ENCODE assay signal across 20 cellular contexts in the genomic region with DNA sequence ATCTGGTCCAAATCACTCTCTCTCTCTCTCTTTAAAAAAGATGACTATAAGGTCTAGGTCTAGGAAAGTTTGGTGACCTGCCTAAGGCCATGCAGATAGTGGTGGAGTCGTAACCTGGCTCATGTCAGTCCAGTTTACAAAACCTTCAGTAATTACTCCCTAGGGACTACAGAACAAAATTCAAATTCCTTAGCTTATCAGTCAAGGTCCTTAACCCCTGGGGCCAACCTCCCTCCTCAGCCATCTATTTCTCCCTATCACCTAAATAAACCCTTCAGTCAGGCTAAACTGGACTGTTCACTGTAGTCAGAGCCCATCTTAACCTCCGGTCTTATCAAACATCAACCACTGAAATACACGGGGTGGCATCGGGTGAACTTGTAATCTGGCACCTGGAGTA.
DNase-seq lines count a peak whose midpoint lies in the region; TF ChIP-seq lines count a peak whose summit lies in the region.
"Had no signal": no experiment of that assay in that cellular context is flagged by ENCODE, and none has a peak within 500 bp of the region (broad histone marks: within the 10 kb centered on the region; RNA-seq: fewer than 3 reads in every experiment).

No MANE protein-coding gene starts in this region.

- no peak overlapping the region for H3K9ac ChIP-seq in trophoblast cell (ENCODE audit: low read length)
- H3K9ac ChIP-seq: BLaER1 had no signal

- H3K27me3 Mint-ChIP-seq in activated naive CD4-positive, alpha-beta T cell treated with anti-CD3 and anti-CD28 coated beads, Interleukin-2, amount 50 U/mL, for 24 hours, result no peaks in the 10 kb centered on the region
- no peaks in the 10 kb centered on the region for H3K27me3 Mint-ChIP-seq in activated naive CD4-positive, alpha-beta T cell treated with anti-CD3 and anti-CD28 coated beads, Interleukin-2, amount 10 ng/mL, durations not matched to agents 7 days and 5 days
- H3K27me3 Mint-ChIP-seq in HFFc6 (ENCODE audit: insufficient read depth), result peaks cover 4% of the 10 kb centered on the region; the same call in 1 of the 2 replicates
- H3K27me3 Mint-ChIP-seq: CD4-positive, CD25-positive, alpha-beta regulatory T cell had no signal

- H3K36me3 Mint-ChIP-seq in activated naive CD4-positive, alpha-beta T cell treated with anti-CD3 and anti-CD28 coated beads, Interleukin-2, amount 50 U/mL, for 24 hours, result no peaks in the 10 kb centered on the region
- H3K36me3 Mint-ChIP-seq in activated naive CD4-positive, alpha-beta T cell treated with anti-CD3 and anti-CD28 coated beads, Interleukin-2, amount 10 ng/mL, durations not matched to agents 7 days and 5 days, result no peaks in the 10 kb centered on the region
- H3K36me3 Mint-ChIP-seq in HFFc6 (ENCODE audit: low read depth), result no peaks in the 10 kb centered on the region
- H3K36me3 Mint-ChIP-seq: CD4-positive, CD25-positive, alpha-beta regulatory T cell; CD8-positive, alpha-beta T cell had no signal

- no peak overlapping the region for H2AFZ ChIP-seq in trophoblast cell (ENCODE audit: insufficient read depth, low read length, poor library complexity)

- H3K9me3 ChIP-seq in HEK293 (ENCODE audit: control insufficient read depth, insufficient read depth, low read depth, low read length) (no peaks in the 10 kb centered on the region), trophoblast cell (ENCODE audit: insufficient read depth, low read depth, low read length) (no peaks in the 10 kb centered on the region)
- H3K9me3 ChIP-seq: BLaER1, HAP-1 had no signal

- POLR2A ChIA-PET in HEK293 (lab: Yijun Ruan, JAX), result no interaction called here

- H3K79me2 ChIP-seq in trophoblast cell (ENCODE audit: control insufficient read depth, insufficient read depth, low read length, poor library complexity), result no peaks in the 10 kb centered on the region

- H3K4me1 ChIP-seq in HEK293 (ENCODE audit: control insufficient read depth, insufficient read depth, low read length) (no peaks in the 10 kb centered on the region), trophoblast cell (ENCODE audit: control insufficient read depth in 1 of 2, insufficient read depth in 2 of 2, low read length in 2 of 2) (no peaks in the 10 kb centered on the region)
- H3K4me1 ChIP-seq: BLaER1, HAP-1 had no signal

- H3K27ac ChIP-seq in HEK293 (ENCODE audit: extremely low read depth, low read depth, low read length), result no peak overlapping the region
- no peak overlapping the region for H3K27ac ChIP-seq in trophoblast cell (ENCODE audit: low read depth, low read length)
- H3K27ac ChIP-seq: 22Rv1, BLaER1, C4-2B had no signal

- no peak overlapping the region for H2BK12ac ChIP-seq in trophoblast cell (ENCODE audit: low read length)

- H3K27me3 ChIP-seq in trophoblast cell (ENCODE audit: insufficient read depth, low read length), result no peaks in the 10 kb centered on the region
- H3K27me3 ChIP-seq: BLaER1 had no signal

- no peak overlapping the region for H3K23ac ChIP-seq in trophoblast cell (ENCODE audit: low read length)

- no peak overlapping the region for H2AK5ac ChIP-seq in trophoblast cell (ENCODE audit: low read length)

- no peaks in the 10 kb centered on the region for H3K4me1 Mint-ChIP-seq in activated naive CD4-positive, alpha-beta T cell treated with anti-CD3 and anti-CD28 coated beads, Interleukin-2, amount 50 U/mL, for 24 hours
- H3K4me1 Mint-ChIP-seq in activated naive CD4-positive, alpha-beta T cell treated with anti-CD3 and anti-CD28 coated beads, Interleukin-2, amount 10 ng/mL, durations not matched to agents 7 days and 5 days, result no peaks in the 10 kb centered on the region
- no peaks in the 10 kb centered on the region for H3K4me1 Mint-ChIP-seq in HFFc6 (ENCODE audit: low read depth)
- H3K4me1 Mint-ChIP-seq: B cell; CD4-positive, CD25-positive, alpha-beta regulatory T cell had no signal

- no peak overlapping the region for H4K8ac ChIP-seq in trophoblast cell (ENCODE audit: low read depth, low read length)

- H3K4me2 ChIP-seq in trophoblast cell (ENCODE audit: low read length), result no peak overlapping the region
- H3K4me2 ChIP-seq: BLaER1 had no signal

- H3K9me3 Mint-ChIP-seq in activated naive CD4-positive, alpha-beta T cell treated with anti-CD3 and anti-CD28 coated beads, Interleukin-2, amount 50 U/mL, for 24 hours, result no peaks in the 10 kb centered on the region
- no peaks in the 10 kb centered on the region for H3K9me3 Mint-ChIP-seq in activated naive CD4-positive, alpha-beta T cell treated with anti-CD3 and anti-CD28 coated beads, Interleukin-2, amount 10 ng/mL, durations not matched to agents 7 days and 5 days
- no peaks in the 10 kb centered on the region for H3K9me3 Mint-ChIP-seq in HFFc6
- H3K9me3 Mint-ChIP-seq: CD8-positive, alpha-beta T cell had no signal

- TF ChIP-seq CTCF in HEK293 (tag by site-specific recombination; IDR thresholded peaks at IDR 0.05) (no peak), HFFc6 (IDR thresholded peaks at IDR 0.05) (no peak)

- no peak overlapping the region for H4K12ac ChIP-seq in trophoblast cell (ENCODE audit: low read depth, low read length)

- no CpG with 5 or more reads among the region's 4 CpGs for WGBS in trophoblast cell (ENCODE audit: extremely low coverage, insufficient coverage, insufficient read length)

- H2BK120ac ChIP-seq in trophoblast cell (ENCODE audit: insufficient read depth, low read length, poor library complexity), result no peak overlapping the region

- no peaks in the 10 kb centered on the region for H3K36me3 ChIP-seq in HEK293 (ENCODE audit: control insufficient read depth in 2 of 2, insufficient read depth in 1 of 2, low read length in 2 of 2)
- H3K36me3 ChIP-seq in trophoblast cell (ENCODE audit: control insufficient read depth in 1 of 2, insufficient read depth in 2 of 2, low read length in 2 of 2), result no peaks in the 10 kb centered on the region
- H3K36me3 ChIP-seq: BLaER1, HAP-1 had no signal

- H2BK5ac ChIP-seq in trophoblast cell (ENCODE audit: low read depth, low read length, poor library complexity), result no peak overlapping the region

- H3K4ac ChIP-seq in trophoblast cell (ENCODE audit: low read depth, low read length), result no peak overlapping the region

- no peak overlapping the region for H4K91ac ChIP-seq in trophoblast cell (ENCODE audit: low read depth, low read length)

- H3K27ac Mint-ChIP-seq in activated naive CD4-positive, alpha-beta T cell treated with anti-CD3 and anti-CD28 coated beads, Interleukin-2, amount 50 U/mL, for 24 hours, result peak overlapping the region; percentile 30
- H3K27ac Mint-ChIP-seq in activated naive CD4-positive, alpha-beta T cell treated with anti-CD3 and anti-CD28 coated beads, Interleukin-2, amount 10 ng/mL, durations not matched to agents 7 days and 5 days, result no peak overlapping the region
- no peak overlapping the region for H3K27ac Mint-ChIP-seq in HFFc6
- H3K27ac Mint-ChIP-seq: B cell; CD4-positive, CD25-positive, alpha-beta regulatory T cell; CD8-positive, alpha-beta T cell had no signal

- CTCF ChIA-PET in activated naive CD4-positive, alpha-beta T cell treated with anti-CD3 and anti-CD28 coated beads, Interleukin-2, amount 10 ng/mL, durations not matched to agents 7 days and 5 days (lab: Charles Lee), result no interaction called here
- CTCF ChIA-PET in HEK293 (lab: Yijun Ruan, JAX), result interaction anchor here (0.6 kb wide), 1 partner anchor 64 kb away, joined by 3 read pairs; no protein-coding TSS in a partner anchor

- no peak overlapping the region for H3K18ac ChIP-seq in trophoblast cell (ENCODE audit: low read length)

- no peak overlapping the region for H3K4me3 Mint-ChIP-seq in activated naive CD4-positive, alpha-beta T cell treated with anti-CD3 and anti-CD28 coated beads, Interleukin-2, amount 50 U/mL, for 24 hours
- no peak overlapping the region for H3K4me3 Mint-ChIP-seq in activated naive CD4-positive, alpha-beta T cell treated with anti-CD3 and anti-CD28 coated beads, Interleukin-2, amount 10 ng/mL, durations not matched to agents 7 days and 5 days
- H3K4me3 Mint-ChIP-seq in HFFc6, result no peak overlapping the region
- H3K4me3 Mint-ChIP-seq: B cell; CD4-positive, CD25-positive, alpha-beta regulatory T cell; CD8-positive, alpha-beta T cell had no signal

- H3K4me3 ChIP-seq in HEK293 (ENCODE audit: low read depth, low read length), result no peak overlapping the region
- no peak overlapping the region for H3K4me3 ChIP-seq in trophoblast cell (ENCODE audit: low read depth, low read length)
- H3K4me3 ChIP-seq: BLaER1, HAP-1 had no signal

- H3K14ac ChIP-seq in trophoblast cell (ENCODE audit: low read length), result no peak overlapping the region

- H3K79me1 ChIP-seq in trophoblast cell (ENCODE audit: low read length), result no peaks in the 10 kb centered on the region

- no peak for DNase-seq in activated naive CD4-positive, alpha-beta T cell treated with anti-CD3 and anti-CD28 coated beads, Interleukin-2, amount 10 ng/mL, durations not matched to agents 7 days and 5 days
- peak; percentile 5 for DNase-seq in NCI-H526 treated with DMSO at 0.1 percent for 48 hours (lab: John Stamatoyannopoulos, UW)
- peak; percentile 75 to 83 for DNase-seq in trophoblast cell
- DNase-seq in T1000 (lab: John Stamatoyannopoulos, UW), result no peak
- DNase-seq in SIG-M5 treated with dmso at 0.1 percent for 504 hours (lab: John Stamatoyannopoulos, UW; ENCODE audit: unreplicated experiment), result no peak
- DNase-seq in HFFc6, result no peak
- DNase-seq: CD4-positive, CD25-positive, alpha-beta regulatory T cell; CD8-positive, alpha-beta T cell; DMS 273 treated with DMSO at 0.1 percent for 48 hours; DMS79; EL; GF-D8; GOT3 had no signal

TF ChIP-seq in HEK293, 187 proteins besides CTCF, POLR2A, EP300 and RAD21:
- TF ChIP-seq ZNF501 (tag by site-specific recombination; IDR thresholded peaks at IDR 0.05), result no peak
- TF ChIP-seq ZNF16 (tag by site-specific recombination; IDR thresholded peaks at IDR 0.05; ENCODE audit: low read depth), result peak; percentile 56; the same call in 1 of the 2 replicates

Comparison
In these comparisons a context has a peak if more than half of its experiments do, and no peak if none do; other contexts are left out.
1. DNase-seq: peak in NCI-H526 treated with DMSO at 0.1 percent for 48 hours (single experiment) and trophoblast cell (2 of 2); none in activated naive CD4-positive, alpha-beta T cell treated with anti-CD3 and anti-CD28 coated beads, Interleukin-2, amount 10 ng/mL, durations not matched to agents 7 days and 5 days (single experiment), T1000 (single experiment), SIG-M5 treated with dmso at 0.1 percent for 504 hours (single experiment) and HFFc6 (single experiment).